In the genomic region with DNA sequence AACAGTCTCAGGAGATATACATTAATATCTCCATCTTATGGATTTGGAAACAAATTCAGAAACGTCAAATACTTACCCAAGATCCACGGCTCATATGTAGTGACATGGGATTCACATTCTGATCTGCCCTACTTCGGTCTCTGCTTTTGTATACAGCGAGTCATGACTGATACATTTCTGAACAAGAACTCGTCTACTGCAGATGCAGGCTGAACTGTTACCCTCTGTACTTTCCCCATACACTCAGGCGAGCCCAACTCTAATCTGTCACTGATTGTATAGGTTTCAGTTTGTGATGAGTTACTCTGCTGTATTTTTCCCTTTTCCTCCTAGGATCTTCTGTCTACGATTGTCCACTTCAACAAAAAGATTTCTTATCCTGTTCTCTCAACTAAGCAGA, we compare ENCODE assay signal across 19 cellular contexts.
A peak's percentile ranks its signal among the peaks of the same experiment; 100 is the strongest.
DNase-seq lines count a peak whose midpoint lies in the region; ATAC-seq and TF ChIP-seq lines count a peak whose summit lies in the region.
"Had no signal": no experiment of that assay in that cellular context is flagged by ENCODE, and none has a peak within 500 bp of the region (broad histone marks: within the 10 kb centered on the region; RNA-seq: fewer than 3 reads in every experiment).

No MANE protein-coding gene starts in this region.

- H3K23ac ChIP-seq in neuronal stem cell (ENCODE audit: low read depth, low read length, poor library complexity) = no peak overlapping the region

- TF ChIP-seq POLR2A in esophagus muscularis mucosa (IDR thresholded peaks at IDR 0.05; ENCODE audit: low read depth) = no peak

- no peaks in the 10 kb centered on the region for H3K36me3 Mint-ChIP-seq in natural killer cell

- H3K27ac Mint-ChIP-seq in natural killer cell = no peak overlapping the region

- no peak overlapping the region for H4K91ac ChIP-seq in neuronal stem cell (ENCODE audit: low read depth, low read length, poor library complexity)

- no peaks in the 10 kb centered on the region for H4K20me1 ChIP-seq in SU-DHL-6 (ENCODE audit: low read depth, low read length)

- no peak overlapping the region for H4K8ac ChIP-seq in neuronal stem cell (ENCODE audit: low read depth, low read length)

- no peak overlapping the region for H3K14ac ChIP-seq in neuronal stem cell (ENCODE audit: low read length)

- H3K79me1 ChIP-seq in neuronal stem cell (ENCODE audit: low read depth, low read length) = no peaks in the 10 kb centered on the region

- no peak overlapping the region for H3K18ac ChIP-seq in neuronal stem cell (ENCODE audit: low read length)

- no peak overlapping the region for H2BK5ac ChIP-seq in neuronal stem cell (ENCODE audit: low read length)

- H2AK5ac ChIP-seq in neuronal stem cell (ENCODE audit: low read depth, low read length) = no peak overlapping the region

- no peaks in the 10 kb centered on the region for H3F3A ChIP-seq in SU-DHL-6 (ENCODE audit: insufficient read depth)

- TF ChIP-seq CTCF in SU-DHL-6 (IDR thresholded peaks at IDR 0.05; ENCODE audit: insufficient read depth, low read length, poor library complexity, severe bottlenecking) = no peak
- TF ChIP-seq CTCF in choroid plexus epithelial cell (conservative IDR thresholded peaks at IDR 0.05; ENCODE audit: low read depth, low read length) = no peak
- TF ChIP-seq CTCF in natural killer cell (IDR thresholded peaks at IDR 0.05) = no peak
- no peak for TF ChIP-seq CTCF in esophagus muscularis mucosa (IDR thresholded peaks at IDR 0.05)

- no peak overlapping the region for H2BK15ac ChIP-seq in neuronal stem cell (ENCODE audit: low read length)

- H3K4me1 Mint-ChIP-seq in natural killer cell = no peaks in the 10 kb centered on the region

- intact Hi-C loops in natural killer cell (cut with micrococcal nuclease) = no loop called here
- intact Hi-C loops in esophagus muscularis mucosa (cut with DNase I) = no loop called here

- H3K27ac ChIP-seq in SU-DHL-6 (ENCODE audit: low read depth, low read length) (no peak overlapping the region), neuronal stem cell (replicated peaks; ENCODE audit: low read length) (no peak overlapping the region), esophagus muscularis mucosa (replicated peaks in 1 of 4) (no peak overlapping the region)
- H3K27ac ChIP-seq: A549, C4-2B, Peyer's patch had no signal

- H3K9me2 ChIP-seq in SU-DHL-6 (replicated peaks; ENCODE audit: insufficient read depth, low read length) = no peaks in the 10 kb centered on the region

- H3K4me3 Mint-ChIP-seq in natural killer cell = no peak overlapping the region

- DNase-seq in choroid plexus epithelial cell (ENCODE audit: low read depth) (peak; percentile 51), neuronal stem cell (ENCODE audit: low spot score) (no peak), natural killer cell (no peak), esophagus muscularis mucosa (ENCODE audit: extremely low spot score) (no peak)
- DNase-seq: DMS 273 treated with DMSO at 0.1 percent for 48 hours, GDM1, H7, Karpas-422, MM.1S, NCI-H1092 treated with DMSO at 0.1 percent for 48 hours, NCI-H1694, NCI-H510A treated with DMSO at 0.1 percent for 48 hours, Peyer's patch, Right ventricle myocardium superior had no signal

- no peak overlapping the region for H3K4ac ChIP-seq in neuronal stem cell (ENCODE audit: low read length)

- H3K4me1 ChIP-seq in neuronal stem cell (ENCODE audit: control insufficient read depth in 2 of 2, insufficient read depth in 1 of 2, low read depth in 1 of 2, low read length in 2 of 2) (no peaks in the 10 kb centered on the region), esophagus muscularis mucosa (no peaks in the 10 kb centered on the region)
- H3K4me1 ChIP-seq: A549, Peyer's patch had no signal

- peaks cover 0 to 5% of the 10 kb centered on the region in 2 donors for H3K9me3 Mint-ChIP-seq in natural killer cell

- H3K4me3 ChIP-seq in SU-DHL-6 (ENCODE audit: insufficient read depth, low read length, poor library complexity, severe bottlenecking) = no peak overlapping the region
- no peak overlapping the region for H3K4me3 ChIP-seq in choroid plexus epithelial cell (ENCODE audit: low read depth, low read length)
- no peak overlapping the region for H3K4me3 ChIP-seq in neuronal stem cell (ENCODE audit: low read length in 2 of 2)
- H3K4me3 ChIP-seq in esophagus muscularis mucosa = no peak overlapping the region
- H3K4me3 ChIP-seq: A549, Peyer's patch had no signal

- no peak overlapping the region for H2BK12ac ChIP-seq in neuronal stem cell (ENCODE audit: low read length)

- ATAC-seq in GM19025 (IDR thresholded peaks at IDR 0.05; ENCODE audit: low read depth, unreplicated experiment) (peak; percentile 60), natural killer cell (no peak), GM18498 (IDR thresholded peaks at IDR 0.05; ENCODE audit: unreplicated experiment) (no peak)
- ATAC-seq: A549 had no signal

- TF ChIP-seq EP300 in esophagus muscularis mucosa (IDR thresholded peaks at IDR 0.05) = no peak

- H3K4me2 ChIP-seq in SU-DHL-6 (ENCODE audit: low read depth, low read length, poor library complexity, severe bottlenecking) (no peak overlapping the region), neuronal stem cell (ENCODE audit: insufficient read depth, low read length, poor library complexity, severe bottlenecking) (no peak overlapping the region)
- H3K4me2 ChIP-seq: A549 had no signal

- H2AFZ ChIP-seq in SU-DHL-6 (ENCODE audit: low read depth, low read length, severe bottlenecking) = peak overlapping the region; percentile 50
- peak overlapping the region; percentile 18 for H2AFZ ChIP-seq in neuronal stem cell (ENCODE audit: low read length)

- H3K79me2 ChIP-seq in SU-DHL-6 (ENCODE audit: insufficient read depth, low read length) = no peaks in the 10 kb centered on the region

- no peak overlapping the region for H2BK120ac ChIP-seq in neuronal stem cell (ENCODE audit: low read depth, low read length)

- H3K9me3 ChIP-seq in SU-DHL-6 (ENCODE audit: insufficient read depth, low read length) = no peaks in the 10 kb centered on the region
- no peaks in the 10 kb centered on the region for H3K9me3 ChIP-seq in neuronal stem cell (replicated peaks in 1 of 2; ENCODE audit: control insufficient read depth in 2 of 2, insufficient read depth in 1 of 2, low read depth in 1 of 2, low read length in 2 of 2)
- H3K9me3 ChIP-seq in esophagus muscularis mucosa = no peaks in the 10 kb centered on the region
- H3K9me3 ChIP-seq: A549, Peyer's patch had no signal

- no peak overlapping the region for H3K9ac ChIP-seq in SU-DHL-6 (ENCODE audit: low read length)
- H3K9ac ChIP-seq in neuronal stem cell (ENCODE audit: low read depth, low read length, poor library complexity) = no peak overlapping the region

- H3K27me3 ChIP-seq in SU-DHL-6 (ENCODE audit: low read length) (no peaks in the 10 kb centered on the region), neuronal stem cell (ENCODE audit: control insufficient read depth in 3 of 3, insufficient read depth in 3 of 3, low read depth in 1 of 3, low read length in 3 of 3) (no peaks in the 10 kb centered on the region), esophagus muscularis mucosa (no peaks in the 10 kb centered on the region)
- H3K27me3 ChIP-seq: Peyer's patch had no signal

- H3K36me3 ChIP-seq in SU-DHL-6 (ENCODE audit: low read length) = no peaks in the 10 kb centered on the region
- H3K36me3 ChIP-seq in neuronal stem cell (replicated peaks in 1 of 2; ENCODE audit: control insufficient read depth in 2 of 2, insufficient read depth in 2 of 2, low read length in 2 of 2) = no peaks in the 10 kb centered on the region
- no peaks in the 10 kb centered on the region for H3K36me3 ChIP-seq in esophagus muscularis mucosa
- H3K36me3 ChIP-seq: Peyer's patch had no signal

- no CpG with 5 or more reads among the region's 7 CpGs for WGBS in neuronal stem cell (ENCODE audit: extremely low coverage in 2 of 2, insufficient read length in 2 of 2, insufficient replicate concordance in 1 of 2), 2 donors
- WGBS in esophagus muscularis mucosa = 80% methylated on average over 7 of the region's 7 CpGs

- H3K27me3 Mint-ChIP-seq in natural killer cell (ENCODE audit: low read depth in 2 of 2) = no peaks in the 10 kb centered on the region
